In genomic region chr13:70310720-70311119, GRCh38 we compare ENCODE assay signal across 9 cellular contexts.
DNase-seq lines count a peak whose midpoint lies in the region; ATAC-seq, FAIRE-seq and TF ChIP-seq lines count a peak whose summit lies in the region.
"Had no signal": no experiment of that assay in that cellular context is flagged by ENCODE, and none has a peak within 500 bp of the region (broad histone marks: within the 10 kb centered on the region; RNA-seq: fewer than 3 reads in every experiment).

No MANE protein-coding gene starts in this region.

- H3K4me3 Mint-ChIP-seq in HFFc6 = no peak overlapping the region

- no peaks in the 10 kb centered on the region for H3K36me3 ChIP-seq in trophoblast cell (ENCODE audit: control insufficient read depth in 1 of 2, insufficient read depth in 2 of 2, low read length in 2 of 2)
- no peaks in the 10 kb centered on the region for H3K36me3 ChIP-seq in esophagus squamous epithelium

- no peaks in the 10 kb centered on the region for H3K27me3 ChIP-seq in trophoblast cell (ENCODE audit: insufficient read depth, low read length)
- H3K27me3 ChIP-seq in esophagus squamous epithelium = no peaks in the 10 kb centered on the region

- no peak overlapping the region for H3K18ac ChIP-seq in trophoblast cell (ENCODE audit: low read length)

- H3K4me1 Mint-ChIP-seq in HFFc6 (ENCODE audit: low read depth) = no peaks in the 10 kb centered on the region

- peak; percentile 27 for FAIRE-seq in H54 (lab: Jason Lieb, UNC)
- FAIRE-seq: K562 had no signal

- H3K27ac ChIP-seq in trophoblast cell (ENCODE audit: low read depth, low read length) = no peak overlapping the region
- H3K27ac ChIP-seq in esophagus squamous epithelium = no peak overlapping the region

- H3K27me3 Mint-ChIP-seq in HFFc6 (ENCODE audit: insufficient read depth) = no peaks in the 10 kb centered on the region

- H3K9me3 Mint-ChIP-seq in HFFc6 = peaks cover 24% of the 10 kb centered on the region

- H3K23ac ChIP-seq in trophoblast cell (ENCODE audit: low read length) = no peak overlapping the region

- no peaks in the 10 kb centered on the region for H3K79me2 ChIP-seq in trophoblast cell (ENCODE audit: control insufficient read depth, insufficient read depth, low read length, poor library complexity)

- no peak overlapping the region for H4K12ac ChIP-seq in trophoblast cell (ENCODE audit: low read depth, low read length)

- no peaks in the 10 kb centered on the region for H3K36me3 Mint-ChIP-seq in HFFc6 (ENCODE audit: low read depth)

- WGBS in trophoblast cell (ENCODE audit: extremely low coverage, insufficient coverage, insufficient read length) = no CpG with 5 or more reads among the region's 1 CpG
- 11 to 35% methylated on average over 1 of the region's 1 CpG for whole genome bisulfite sequencing in esophagus squamous epithelium, 2 donors

- H3K79me1 ChIP-seq in trophoblast cell (ENCODE audit: low read length) = no peaks in the 10 kb centered on the region

- no peak overlapping the region for H2BK120ac ChIP-seq in trophoblast cell (ENCODE audit: insufficient read depth, low read length, poor library complexity)

- no peak for TF ChIP-seq POLR2A in H54 (IDR thresholded peaks at IDR 0.05; ENCODE audit: low read depth, low read length)
- no peak for TF ChIP-seq POLR2A in esophagus squamous epithelium (IDR thresholded peaks at IDR 0.05)

- no peak overlapping the region for H2BK5ac ChIP-seq in trophoblast cell (ENCODE audit: low read depth, low read length, poor library complexity)

- ATAC-seq in GM19324 (IDR thresholded peaks at IDR 0.05; ENCODE audit: low FRiP score, unreplicated experiment) (no peak), GM18861 (IDR thresholded peaks at IDR 0.05; ENCODE audit: unreplicated experiment) (no peak)
- ATAC-seq: K562 had no signal

- H3K9me3 ChIP-seq in trophoblast cell (ENCODE audit: insufficient read depth, low read depth, low read length) = no peaks in the 10 kb centered on the region
- no peaks in the 10 kb centered on the region for H3K9me3 ChIP-seq in esophagus squamous epithelium

- H2BK12ac ChIP-seq in trophoblast cell (ENCODE audit: low read length) = no peak overlapping the region

- intact Hi-C loops in esophagus squamous epithelium (cut with DNase I) = no loop called here

- peak; percentile 55 for TF ChIP-seq CTCF in astrocyte of the spinal cord (IDR thresholded peaks at IDR 0.05; ENCODE audit: low read depth, low read length)
- TF ChIP-seq CTCF in esophagus squamous epithelium (IDR thresholded peaks at IDR 0.05) = peak in 1 of 6 experiments; percentile 11
- TF ChIP-seq CTCF in HFFc6 (IDR thresholded peaks at IDR 0.05) = no peak

- H4K8ac ChIP-seq in trophoblast cell (ENCODE audit: low read depth, low read length) = no peak overlapping the region

- H3K4me1 ChIP-seq in trophoblast cell (ENCODE audit: control insufficient read depth in 1 of 2, insufficient read depth in 2 of 2, low read length in 2 of 2) = no peaks in the 10 kb centered on the region
- no peaks in the 10 kb centered on the region for H3K4me1 ChIP-seq in esophagus squamous epithelium

- H3K9ac ChIP-seq in trophoblast cell (ENCODE audit: low read length) = no peak overlapping the region

- no peak overlapping the region for H3K4ac ChIP-seq in trophoblast cell (ENCODE audit: low read depth, low read length)

- no peak overlapping the region for H3K14ac ChIP-seq in trophoblast cell (ENCODE audit: low read length)

- no peak overlapping the region for H2AFZ ChIP-seq in trophoblast cell (ENCODE audit: insufficient read depth, low read length, poor library complexity)

- no peak overlapping the region for H2AK5ac ChIP-seq in trophoblast cell (ENCODE audit: low read length)

- peak; percentile 4 for DNase-seq in H54 (ENCODE audit: insufficient read length, low spot score)
- DNase-seq in NCI-H2107 treated with DMSO at 0.1 percent for 48 hours (lab: John Stamatoyannopoulos, UW; ENCODE audit: unreplicated experiment) = peak; percentile 86
- DNase-seq in astrocyte of the spinal cord (ENCODE audit: low read depth, low spot score) = peak; percentile 66
- peak; percentile 21 to 64 for DNase-seq in trophoblast cell
- no peak for DNase-seq in esophagus squamous epithelium (lab: John Stamatoyannopoulos, UW)
- DNase-seq in HFFc6 = no peak

- no peak overlapping the region for H3K4me3 ChIP-seq in astrocyte of the spinal cord (ENCODE audit: low read depth, low read length)
- no peak overlapping the region for H3K4me3 ChIP-seq in trophoblast cell (ENCODE audit: low read depth, low read length)
- no peak overlapping the region for H3K4me3 ChIP-seq in esophagus squamous epithelium
- H3K4me3 ChIP-seq: K562 had no signal

- H4K91ac ChIP-seq in trophoblast cell (ENCODE audit: low read depth, low read length) = no peak overlapping the region

- no peak overlapping the region for H3K4me2 ChIP-seq in trophoblast cell (ENCODE audit: low read length)

- no peak overlapping the region for H3K27ac Mint-ChIP-seq in HFFc6

- in situ Hi-C loops in astrocyte of the spinal cord (cut with HindIII; ENCODE audit: low sequenced_read_pairs) = no loop called here

Comparison
In these comparisons a context has a peak if more than half of its experiments do, and no peak if none do; other contexts are left out.
1. DNase-seq: peak in H54 (single experiment), NCI-H2107 treated with DMSO at 0.1 percent for 48 hours (single experiment), astrocyte of the spinal cord (single experiment) and trophoblast cell (2 of 2); none in esophagus squamous epithelium (single experiment) and HFFc6 (single experiment).